Comparison of ENCODE assay signal across 8 cellular contexts in genomic region chr16:56729736-56730662, GRCh38. TPM values are rescaled to one million over a fixed set of nuclear protein-coding genes. Genes with fewer than 3 reads are reported as not detected.
A peak's percentile ranks its signal among the peaks of the same experiment; 100 is the strongest.
DNase-seq lines count a peak whose midpoint lies in the region; ATAC-seq and TF ChIP-seq lines count a peak whose summit lies in the region.

NUP93 (plus strand) TSS chr16:56730129; CDS start chr16:56748248, 18,119 bp downstream.

- H3K4me1 ChIP-seq in mucosa of rectum (ENCODE audit: control insufficient read depth in 2 of 2, insufficient read depth in 2 of 2, low read length in 2 of 2): peaks cover 13 to 14% of the 10 kb centered on the region in 2 donors

- H3K9ac ChIP-seq in mucosa of rectum (ENCODE audit: low read depth in 1 of 2, low read length in 2 of 2): peak within 1 kb of the TSS; percentile 86

- H3K27ac ChIP-seq in mucosa of rectum (ENCODE audit: low read depth in 2 of 2, low read length in 2 of 2): peak within 1 kb of the TSS; percentile 83 to 86

- H3K36me3 ChIP-seq in mucosa of rectum (ENCODE audit: control insufficient read depth in 2 of 2, insufficient read depth in 2 of 2, low read length in 2 of 2): no peaks in the 10 kb centered on the region

- no peak for TF ChIP-seq CTCF in epithelial cell of proximal tubule (conservative IDR thresholded peaks at IDR 0.05; ENCODE audit: low read depth, low read length)

- ATAC-seq in GM21529 (IDR thresholded peaks at IDR 0.05; ENCODE audit: unreplicated experiment): peak; percentile 75

- H3K4me3 ChIP-seq in epithelial cell of proximal tubule (ENCODE audit: low read depth, low read length) (peak within 1 kb of the TSS; percentile 85), mucosa of rectum (ENCODE audit: low read length in 2 of 2) (peak within 1 kb of the TSS; percentile 87 to 91)

- H3K9me3 ChIP-seq in mucosa of rectum (ENCODE audit: control insufficient read depth in 2 of 2, low read length in 2 of 2): no peaks in the 10 kb centered on the region

- TF ChIP-seq RAD21 in Ishikawa (IDR thresholded peaks at IDR 0.05; ENCODE audit: low read depth): no peak

- DNase-seq in DMS 273 (lab: John Stamatoyannopoulos, UW; ENCODE audit: unreplicated experiment): peak; percentile 98
- peak; percentile 21 for DNase-seq in OCI-M2 (lab: John Stamatoyannopoulos, UW; ENCODE audit: unreplicated experiment)
- DNase-seq in activated T-cell treated with anti-CD3 and anti-CD28 coated beads for 4 hours: peak; percentile 79
- peak; percentile 36 for DNase-seq in epithelial cell of proximal tubule (ENCODE audit: low read depth)
- peak; percentile 73 to 79 for DNase-seq in stimulated activated CD8-positive, alpha-beta memory T cell treated with anti-CD3 and anti-CD28 coated beads, Interleukin-4, amount 100 ng/mL, for 4 hours (ENCODE audit: low read depth in 2 of 2, low spot score in 1 of 2)

- TF ChIP-seq EP300 in Ishikawa (IDR thresholded peaks at IDR 0.05; ENCODE audit: borderline replicate concordance): no peak

- H3K27me3 ChIP-seq in mucosa of rectum (ENCODE audit: control insufficient read depth in 2 of 2, insufficient read depth in 2 of 2, low read length in 2 of 2): no peaks in the 10 kb centered on the region

TF ChIP-seq in Ishikawa, 13 proteins besides CTCF, POLR2A, EP300 and RAD21:
- TF ChIP-seq MAX (IDR thresholded peaks at IDR 0.05) (peak; percentile 92), TEAD4 (IDR thresholded peaks at IDR 0.05) (no peak), TCF12 (IDR thresholded peaks at IDR 0.05; ENCODE audit: low read depth) (peak; percentile 29; the same call in 1 of the 2 replicates), CREB1 (IDR thresholded peaks at IDR 0.05; ENCODE audit: low read depth) (no peak), ZBTB7A (IDR thresholded peaks at IDR 0.05; ENCODE audit: low read depth) (peak; percentile 62; the same call in 1 of the 2 replicates), NFIC (IDR thresholded peaks at IDR 0.05) (no peak), TAF1 (IDR thresholded peaks at IDR 0.05; ENCODE audit: low read depth) (peak; percentile 39; the same call in 1 of the 2 replicates), USF1 (IDR thresholded peaks at IDR 0.05) (no peak)

RNA-seq across cellular contexts. Expression of gene NUP93, which starts in this region (rescaled TPM):
- total RNA-seq in epithelial cell of proximal tubule: 92.5 and 134 TPM in 2 replicates

Comparison
In these comparisons a context has a peak if more than half of its experiments do, and no peak if none do; other contexts are left out.
1. Peak in every context shown above with its lines: DNase-seq, ATAC-seq, H3K4me3 ChIP-seq and H3K27ac ChIP-seq.
2. DNase-seq: peak in every context shown above with its lines; median percentile 98 in DMS 273; 79 in activated T-cell treated with anti-CD3 and anti-CD28 coated beads for 4 hours; 76 in stimulated activated CD8-positive, alpha-beta memory T cell treated with anti-CD3 and anti-CD28 coated beads, Interleukin-4, amount 100 ng/mL, for 4 hours; 36 in epithelial cell of proximal tubule; 21 in OCI-M2.